Comparison of ENCODE assay signal across 34 cellular contexts in genomic region chr12:110157539-110157938, GRCh38.
"Had no signal": no experiment of that assay in that cellular context is flagged by ENCODE, and none has a peak within 500 bp of the region (broad histone marks: within the 10 kb centered on the region; RNA-seq: fewer than 3 reads in every experiment).

No MANE protein-coding gene starts in this region.

- H3K27ac ChIP-seq: adrenal gland, body of pancreas, cardiac muscle cell, VCaP had no signal

- ATAC-seq: activated CD8-positive, alpha-beta T cell treated with anti-CD3 and anti-CD28 coated beads for 36 hours; activated naive CD4-positive, alpha-beta T cell treated with anti-CD3 and anti-CD28 coated beads, Interleukin-2, amount 50 U/mL, for 72 hours; activated T-cell treated with anti-CD3 and anti-CD28 coated beads, Interleukin-2, amount 50 U/mL, for 4 hours; activated T-cell treated with anti-CD3 and anti-CD28 coated beads, Interleukin-2, amount 50 U/mL, for 72 hours; activated T-helper 17 cell treated with anti-CD3 and anti-CD28 coated beads, Interleukin-2, amount 50 U/mL, for 72 hours; body of pancreas had no signal

- H3K9me3 ChIP-seq: body of pancreas had no signal

- H3K4me1 ChIP-seq: body of pancreas had no signal

- H3K36me3 ChIP-seq: adrenal gland had no signal

- FAIRE-seq: astrocyte, bronchial epithelial cell, TTC549 had no signal

- H3K27me3 ChIP-seq: adrenal gland, body of pancreas, cardiac muscle cell had no signal

- DNase-seq: activated B cell treated with CpG ODN at 0.5 μM for 24 hours; activated CD4-positive, alpha-beta memory T cell treated with anti-CD3 and anti-CD28 coated beads for 36 hours; activated CD4-positive, alpha-beta T cell treated with anti-CD3 and anti-CD28 coated beads for 4 hours; activated CD4-positive, alpha-beta T cell treated with anti-CD3 and anti-CD28 coated beads, Interleukin-2, amount 10 ng/mL, durations not matched to agents 24 days and 14 days; activated CD4-positive, alpha-beta T cell treated with anti-CD3 and anti-CD28 coated beads, Interleukin-2, amount 50 U/mL, for 1 hour; activated CD4-positive, alpha-beta T cell treated with anti-CD3 and anti-CD28 coated beads, Interleukin-2, amount 50 U/mL, for 4 hours; activated CD4-positive, CD25-positive, alpha-beta regulatory T cell treated with anti-CD3 and anti-CD28 coated beads, Interleukin-2, amount 50 U/mL, for 72 hours; activated CD8-positive, alpha-beta memory T cell treated with anti-CD3 and anti-CD28 coated beads, Interleukin-2, amount 50 U/mL, for 4 hours; activated CD8-positive, alpha-beta T cell treated with anti-CD3 and anti-CD28 coated beads for 36 hours; activated effector memory CD4-positive, alpha-beta T cell treated with anti-CD3 and anti-CD28 coated beads, Interleukin-2, amount 50 U/mL, for 16 hours; activated gamma-delta T cell treated with Interleukin-2 at 50 U/mL for 16 hours; activated naive CD4-positive, alpha-beta T cell; activated naive CD4-positive, alpha-beta T cell treated with anti-CD3 and anti-CD28 coated beads for 36 hours; activated naive CD4-positive, alpha-beta T cell treated with anti-CD3 and anti-CD28 coated beads, Interleukin-2, amount 50 U/mL, for 16 hours; activated naive CD8-positive, alpha-beta T cell treated with anti-CD3 and anti-CD28 coated beads for 36 hours; activated T-cell treated with anti-CD3 and anti-CD28 coated beads for 4 hours; activated T-cell treated with anti-CD3 and anti-CD28 coated beads, Interleukin-2, amount 50 U/mL, for 1 hour; activated T-cell treated with anti-CD3 and anti-CD28 coated beads, Interleukin-2, amount 50 U/mL, for 4 hours; activated T-cell treated with anti-CD3 and anti-CD28 coated beads, Interleukin-2, amount 50 U/mL, for 72 hours; adrenal gland; amniotic stem cell; aorta; body of pancreas; caudate nucleus; cerebellar nuclear complex; T-helper 2 cell; T-helper 9 cell had no signal

- H3K4me3 ChIP-seq: adrenal gland, body of pancreas, cardiac muscle cell had no signal
